ENCODE assay signal across 9 cellular contexts in genomic region chr12:94289551-94290312, GRCh38.
A peak's percentile ranks its signal among the peaks of the same experiment; 100 is the strongest.
DNase-seq lines count a peak whose midpoint lies in the region; ATAC-seq and TF ChIP-seq lines count a peak whose summit lies in the region.
"Had no signal": no experiment of that assay in that cellular context is flagged by ENCODE, and none has a peak within 500 bp of the region (broad histone marks: within the 10 kb centered on the region; RNA-seq: fewer than 3 reads in every experiment).

No MANE protein-coding gene starts in this region.

- TF ChIP-seq POLR2A in right lobe of liver (IDR thresholded peaks at IDR 0.05), result no peak
- TF ChIP-seq POLR2A in testis (IDR thresholded peaks at IDR 0.05), result no peak

- H3K4me3 Mint-ChIP-seq in MCF 10A (ENCODE audit: unreplicated experiment), result no peak overlapping the region

- H3K27ac ChIP-seq in right lobe of liver (no peak overlapping the region), testis (peak overlapping the region; percentile 53 to 57)

- H3K36me3 Mint-ChIP-seq in MCF 10A (ENCODE audit: insufficient read depth, unreplicated experiment), result peaks cover 7% of the 10 kb centered on the region

- ATAC-seq in right lobe of liver, result peak; percentile 64 to 78 (median 74)
- ATAC-seq in GM18519 (IDR thresholded peaks at IDR 0.05; ENCODE audit: low FRiP score, unreplicated experiment), result no peak

- no peak overlapping the region for H3K27ac Mint-ChIP-seq in MCF 10A (ENCODE audit: low read depth, unreplicated experiment)

- TF ChIP-seq CTCF in MCF 10A (IDR thresholded peaks at IDR 0.05; ENCODE audit: unreplicated experiment) (no peak), right lobe of liver (IDR thresholded peaks at IDR 0.05) (no peak), testis (IDR thresholded peaks at IDR 0.05) (no peak)

- no peaks in the 10 kb centered on the region for H3K36me3 ChIP-seq in right lobe of liver
- H3K36me3 ChIP-seq in testis (ENCODE audit: low read depth, missing control alignments), result no peaks in the 10 kb centered on the region

- peak; percentile 77 for DNase-seq in HS-5 (ENCODE audit: low read depth)
- peak; percentile 17 for DNase-seq in MCF 10A (ENCODE audit: unreplicated experiment)
- DNase-seq in right lobe of liver, result no peak
- peak; percentile 66 for DNase-seq in testis
- no peak for DNase-seq in NCI-H2081 treated with DMSO at 0.1 percent for 48 hours (lab: John Stamatoyannopoulos, UW)
- DNase-seq in activated CD4-positive, alpha-beta T cell treated with anti-CD3 and anti-CD28 coated beads for 4 hours, result no peak
- no peak for DNase-seq in NCI-H2081 (lab: John Stamatoyannopoulos, UW)
- DNase-seq: NCI-H187 had no signal

- H3K9me3 Mint-ChIP-seq in MCF 10A (ENCODE audit: unreplicated experiment), result no peaks in the 10 kb centered on the region

- CTCF ChIA-PET in MCF 10A (lab: Yijun Ruan, JAX), result interaction anchor here (0.6 to 1.0 kb wide), 3 partner anchors 23 to 187 kb away, joined by 3 read pairs; no protein-coding TSS in a partner anchor

- no peaks in the 10 kb centered on the region for H3K27me3 ChIP-seq in right lobe of liver
- H3K27me3 ChIP-seq in testis, result no peaks in the 10 kb centered on the region

- no peaks in the 10 kb centered on the region for H3K27me3 Mint-ChIP-seq in MCF 10A (ENCODE audit: insufficient read depth, unreplicated experiment)

- H3K9me3 ChIP-seq in right lobe of liver (no peaks in the 10 kb centered on the region), testis (no peaks in the 10 kb centered on the region)

- H3K4me1 Mint-ChIP-seq in MCF 10A (ENCODE audit: insufficient read depth, unreplicated experiment), result peaks cover 7% of the 10 kb centered on the region

- H3K4me1 ChIP-seq in right lobe of liver, result peaks cover 0 to 10% (median 0%) of the 10 kb centered on the region in 4 donors
- H3K4me1 ChIP-seq in testis, result peaks cover 15% of the 10 kb centered on the region

- WGBS in right lobe of liver (ENCODE audit: insufficient coverage, low coverage, low lambda C conversion rate, missing lambda C conversion rate), result 33% methylated on average over 11 of the region's 12 CpGs
- WGBS in testis, 2 donors, result 31 to 44% methylated on average over 12 of the region's 12 CpGs

- no TSS peak for BruUV-seq in MCF 10A (replicated peaks; lab: Mats Ljungman, UMichigan)

- intact Hi-C loops in MCF 10A (cut with micrococcal nuclease) (no loop called here), right lobe of liver (cut with DNase I) (no loop called here), testis (cut with DNase I; ENCODE audit: low total_unique reads) (no loop called here)

- H3K4me3 ChIP-seq in right lobe of liver, result no peak overlapping the region
- H3K4me3 ChIP-seq in testis, result no peak overlapping the region

- POLR2A ChIA-PET in MCF 10A (lab: Yijun Ruan, JAX), result interaction anchor here (1.3 kb wide), 1 partner anchor 28 kb away, joined by 4 read pairs; no protein-coding TSS in a partner anchor

Comparison
In these comparisons a context has a peak if more than half of its experiments do, and no peak if none do; other contexts are left out.
1. DNase-seq: peak in HS-5 (single experiment), MCF 10A (single experiment) and testis (single experiment); none in right lobe of liver (0 of 3), NCI-H2081 treated with DMSO at 0.1 percent for 48 hours (single experiment), activated CD4-positive, alpha-beta T cell treated with anti-CD3 and anti-CD28 coated beads for 4 hours (0 of 2) and NCI-H2081 (0 of 2).
2. H3K27ac ChIP-seq: peak in testis (2 of 2); none in right lobe of liver (0 of 3).